ENCODE assay signal across 8 cellular contexts in genomic region chr17:7262192-7263070, GRCh38. TPM values are rescaled to one million over a fixed set of nuclear protein-coding genes. Genes with fewer than 3 reads are reported as not detected.
DNase-seq lines count a peak whose midpoint lies in the region; ATAC-seq and TF ChIP-seq lines count a peak whose summit lies in the region.

CLDN7 (minus strand) TSS chr17:7262478; CDS start chr17:7262043, 435 bp downstream.

- H3K4me1 Mint-ChIP-seq in activated naive CD4-positive, alpha-beta T cell treated with anti-CD3 and anti-CD28 coated beads for 36 hours (ENCODE audit: low read depth) = peaks cover 25% of the 10 kb centered on the region
- peaks cover 37% of the 10 kb centered on the region for H3K4me1 Mint-ChIP-seq in activated CD8-positive, alpha-beta T cell treated with anti-CD3 and anti-CD28 coated beads for 36 hours (ENCODE audit: low read depth)

- H3K27me3 Mint-ChIP-seq in activated naive CD4-positive, alpha-beta T cell treated with anti-CD3 and anti-CD28 coated beads for 36 hours (ENCODE audit: low read depth) = peaks cover 21% of the 10 kb centered on the region
- H3K27me3 Mint-ChIP-seq in activated CD8-positive, alpha-beta T cell treated with anti-CD3 and anti-CD28 coated beads for 36 hours = peaks cover 18% of the 10 kb centered on the region

- H3K9me3 ChIP-seq in iPS-18c (ENCODE audit: control insufficient read depth, insufficient read depth, low read length) = peaks cover 2% of the 10 kb centered on the region
- no peaks in the 10 kb centered on the region for H3K9me3 ChIP-seq in spleen

- no peak for DNase-seq in activated naive CD4-positive, alpha-beta T cell treated with anti-CD3 and anti-CD28 coated beads for 36 hours
- DNase-seq in activated naive CD4-positive, alpha-beta T cell treated with anti-CD3 and anti-CD28 coated beads, Interleukin-2, amount 50 U/mL, for 16 hours = no peak
- no peak for DNase-seq in activated CD8-positive, alpha-beta T cell treated with anti-CD3 and anti-CD28 coated beads for 36 hours
- no peak for DNase-seq in spleen
- DNase-seq in cerebellar cortex (ENCODE audit: low spot score) = no peak
- DNase-seq in hypothalamus (lab: John Stamatoyannopoulos, UW) = no peak

- POLR2A ChIA-PET in activated CD8-positive, alpha-beta T cell treated with anti-CD3 and anti-CD28 coated beads for 36 hours (lab: Charles Lee) = interaction anchor here (0.6 to 1.0 kb wide), 2 partner anchors 13 to 42 kb away, joined by 3 read pairs; no protein-coding TSS in a partner anchor

- no peak for TF ChIP-seq CTCF in activated CD8-positive, alpha-beta T cell treated with anti-CD3 and anti-CD28 coated beads for 36 hours (IDR thresholded peaks at IDR 0.05)
- TF ChIP-seq CTCF in spleen (IDR thresholded peaks at IDR 0.05 in 8 of 11, conservative IDR thresholded peaks at IDR 0.05 in 3 of 11) = no peak

- CTCF ChIA-PET in activated naive CD4-positive, alpha-beta T cell treated with anti-CD3 and anti-CD28 coated beads for 36 hours (lab: Charles Lee) = no interaction called here
- CTCF ChIA-PET in activated CD8-positive, alpha-beta T cell treated with anti-CD3 and anti-CD28 coated beads for 36 hours (lab: Charles Lee) = no interaction called here

- peak within 1 kb of the TSS; percentile 91 for H3K4me3 ChIP-seq in iPS-18c (ENCODE audit: insufficient read depth, low read depth, low read length)
- H3K4me3 ChIP-seq in spleen = peak within 1 kb of the TSS; percentile 32 to 78 (median 49)

- peaks cover 22 to 38% (median 35%) of the 10 kb centered on the region in 6 donors for H3K4me1 ChIP-seq in spleen

- peaks cover 3 to 71% (median 27%) of the 10 kb centered on the region in 7 donors for H3K27me3 ChIP-seq in spleen (replicated peaks in 1 of 7)

- 6 to 12% (median 9%) methylated on average over 46 to 71 of the region's 71 CpGs for WGBS in spleen, 5 donors

- TF ChIP-seq POLR2A in spleen (IDR thresholded peaks at IDR 0.05) = no peak

- H3K36me3 Mint-ChIP-seq in activated naive CD4-positive, alpha-beta T cell treated with anti-CD3 and anti-CD28 coated beads for 36 hours (ENCODE audit: low read depth) = peaks cover 7% of the 10 kb centered on the region
- H3K36me3 Mint-ChIP-seq in activated CD8-positive, alpha-beta T cell treated with anti-CD3 and anti-CD28 coated beads for 36 hours (ENCODE audit: low read depth) = peaks cover 17% of the 10 kb centered on the region

- peak within 1 kb of the TSS; percentile 56 for H3K4me3 Mint-ChIP-seq in activated naive CD4-positive, alpha-beta T cell treated with anti-CD3 and anti-CD28 coated beads for 36 hours
- H3K4me3 Mint-ChIP-seq in activated CD8-positive, alpha-beta T cell treated with anti-CD3 and anti-CD28 coated beads for 36 hours = peak within 1 kb of the TSS; percentile 68

- intact Hi-C loops in activated naive CD4-positive, alpha-beta T cell treated with anti-CD3 and anti-CD28 coated beads for 36 hours (cut with micrococcal nuclease) = no loop called here
- intact Hi-C loops in activated CD8-positive, alpha-beta T cell treated with anti-CD3 and anti-CD28 coated beads for 36 hours (cut with micrococcal nuclease) = no loop called here
- intact Hi-C loops in spleen (cut with DNase I; ENCODE audit: low total_unique reads) = no loop called here

- peaks cover 0 to 28% (median 11%) of the 10 kb centered on the region in 6 donors for H3K36me3 ChIP-seq in spleen

- H3K27ac Mint-ChIP-seq in activated naive CD4-positive, alpha-beta T cell treated with anti-CD3 and anti-CD28 coated beads for 36 hours = no peak within 1 kb of the TSS
- peak within 1 kb of the TSS; percentile 74 for H3K27ac Mint-ChIP-seq in activated CD8-positive, alpha-beta T cell treated with anti-CD3 and anti-CD28 coated beads for 36 hours

- ATAC-seq in activated CD8-positive, alpha-beta T cell treated with anti-CD3 and anti-CD28 coated beads for 36 hours = no peak
- ATAC-seq in GM18520 (IDR thresholded peaks at IDR 0.05; ENCODE audit: unreplicated experiment) = no peak

- no peaks in the 10 kb centered on the region for H3K9me3 Mint-ChIP-seq in activated naive CD4-positive, alpha-beta T cell treated with anti-CD3 and anti-CD28 coated beads for 36 hours
- H3K9me3 Mint-ChIP-seq in activated CD8-positive, alpha-beta T cell treated with anti-CD3 and anti-CD28 coated beads for 36 hours = no peaks in the 10 kb centered on the region

- H3K27ac ChIP-seq in spleen = peak within 1 kb of the TSS in 6 of 8 donors; percentile 25 to 81 (median 53)

RNA-seq across cellular contexts. Expression of gene CLDN7, which starts in this region (rescaled TPM):
- total RNA-seq in activated naive CD4-positive, alpha-beta T cell treated with anti-CD3 and anti-CD28 coated beads for 36 hours = under 1 TPM in 1 of 2 experiments, not detected in 1; 0.40 TPM
- total RNA-seq in activated CD8-positive, alpha-beta T cell treated with anti-CD3 and anti-CD28 coated beads for 36 hours = 1 to 10 TPM; 1.5 to 1.7 TPM
- 1 to 10 TPM in 6 of 7 donors, under 1 TPM in 1; 0.74 to 6.6 (median 2.4) TPM for total RNA-seq in spleen
- 1 to 10 TPM; 2.9 to 6.0 (median 4.3) TPM for polyA plus RNA-seq in spleen
